Comparison of ENCODE assay signal across 19 cellular contexts in genomic region chr6:55776131-55776530, GRCh38.
"Had no signal": no experiment of that assay in that cellular context is flagged by ENCODE, and none has a peak within 500 bp of the region (broad histone marks: within the 10 kb centered on the region; RNA-seq: fewer than 3 reads in every experiment).

No MANE protein-coding gene starts in this region.

- H3K36me3 Mint-ChIP-seq: stimulated activated naive B cell treated with anti-CD40 and anti-IgM and Interleukin-4, amounts not matched to agents 10 μg/mL and 1 μg/mL and 100 μg/mL, for 72 hours had no signal

- H3K9me3 ChIP-seq: esophagus muscularis mucosa, testis, tibial nerve, upper lobe of right lung, vagina had no signal

- H3K27me3 ChIP-seq: esophagus muscularis mucosa, testis, tibial nerve, upper lobe of right lung, vagina had no signal

- H3K4me3 ChIP-seq: esophagus muscularis mucosa, testis, tibial nerve, upper lobe of right lung, vagina had no signal

- H3K4me1 Mint-ChIP-seq: natural killer cell; neural crest cell; stimulated activated naive B cell treated with anti-CD40 and anti-IgM and Interleukin-4, amounts not matched to agents 10 μg/mL and 1 μg/mL and 100 μg/mL, for 72 hours; stimulated activated naive CD8-positive, alpha-beta T cell treated with anti-CD3 and anti-CD28 coated beads, Interleukin-15, amount 100 ng/mL, for 72 hours had no signal

- DNase-seq: effector memory CD4-positive, alpha-beta T cell; foreskin fibroblast; kidney; left cardiac atrium; mammary epithelial cell; natural killer cell; posterior cingulate gyrus; stimulated activated CD4-positive, alpha-beta T cell treated with anti-CD3 and anti-CD28 coated beads, Interleukin-2, amount 100 ng/mL, for 24 hours; stimulated activated CD4-positive, alpha-beta T cell treated with anti-CD3 and anti-CD28 coated beads, Interleukin-4, amount 100 ng/mL, for 4 hours; stimulated activated naive B cell treated with anti-CD40 and anti-IgM and Interleukin-4, amounts not matched to agents 10 μg/mL and 1 μg/mL and 100 μg/mL, for 72 hours; stimulated activated naive CD8-positive, alpha-beta T cell treated with anti-CD3 and anti-CD28 coated beads, Interleukin-15, amount 100 ng/mL, for 72 hours; testis; upper lobe of right lung had no signal

- H3K27ac Mint-ChIP-seq: natural killer cell; stimulated activated naive B cell treated with anti-CD40 and anti-IgM and Interleukin-4, amounts not matched to agents 10 μg/mL and 1 μg/mL and 100 μg/mL, for 72 hours; stimulated activated naive CD8-positive, alpha-beta T cell treated with anti-CD3 and anti-CD28 coated beads, Interleukin-15, amount 100 ng/mL, for 72 hours had no signal

- H3K9me3 Mint-ChIP-seq: neural crest cell; stimulated activated naive CD8-positive, alpha-beta T cell treated with anti-CD3 and anti-CD28 coated beads, Interleukin-15, amount 100 ng/mL, for 72 hours had no signal

- H3K27me3 Mint-ChIP-seq: stimulated activated naive B cell treated with anti-CD40 and anti-IgM and Interleukin-4, amounts not matched to agents 10 μg/mL and 1 μg/mL and 100 μg/mL, for 72 hours; stimulated activated naive CD8-positive, alpha-beta T cell treated with anti-CD3 and anti-CD28 coated beads, Interleukin-15, amount 100 ng/mL, for 72 hours had no signal

- H3K4me1 ChIP-seq: testis, tibial nerve, upper lobe of right lung, vagina had no signal

- ATAC-seq: left cardiac atrium; natural killer cell; sciatic nerve; stimulated activated naive B cell treated with anti-CD40 and anti-IgM and Interleukin-4, amounts not matched to agents 10 μg/mL and 1 μg/mL and 100 μg/mL, for 72 hours; stimulated activated naive CD8-positive, alpha-beta T cell treated with anti-CD3 and anti-CD28 coated beads, Interleukin-15, amount 100 ng/mL, for 72 hours; upper lobe of right lung had no signal

- H3K36me3 ChIP-seq: esophagus muscularis mucosa, tibial nerve, upper lobe of right lung, vagina had no signal

- H3K27ac ChIP-seq: epithelial cell of prostate, esophagus muscularis mucosa, testis, tibial nerve, upper lobe of right lung, vagina had no signal

- H3K4me3 Mint-ChIP-seq: natural killer cell; neural crest cell; stimulated activated naive B cell treated with anti-CD40 and anti-IgM and Interleukin-4, amounts not matched to agents 10 μg/mL and 1 μg/mL and 100 μg/mL, for 72 hours; stimulated activated naive CD8-positive, alpha-beta T cell treated with anti-CD3 and anti-CD28 coated beads, Interleukin-15, amount 100 ng/mL, for 72 hours had no signal
